ENCODE assay signal across 1 cellular context in the genomic region with DNA sequence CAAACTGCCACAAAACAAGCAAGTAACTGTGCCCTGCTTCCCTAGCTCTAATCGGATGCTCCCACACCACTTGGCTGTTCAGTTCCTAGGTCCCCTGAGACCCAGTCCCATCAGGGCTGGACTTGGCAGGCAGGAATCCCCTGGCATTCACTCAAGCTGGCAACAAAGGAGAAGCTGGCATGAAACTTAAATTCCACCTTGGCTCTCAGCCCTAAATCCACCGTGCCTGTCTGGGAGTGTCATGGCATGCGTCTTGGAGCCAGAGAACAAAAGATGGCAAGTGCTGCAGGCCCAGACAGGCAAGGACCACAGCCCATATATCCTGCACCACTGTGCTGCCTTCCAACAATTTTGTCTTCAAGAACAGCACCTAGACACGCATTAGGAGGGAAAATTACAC.
TF ChIP-seq lines count a peak whose summit lies in the region.

No MANE protein-coding gene starts in this region.

TF ChIP-seq in GM12878, 131 proteins besides CTCF, POLR2A, EP300 and RAD21:
- no peak for TF ChIP-seq ZNF207 (IDR thresholded peaks at IDR 0.05; ENCODE audit: borderline replicate concordance)
- TF ChIP-seq CHD1 (IDR thresholded peaks at IDR 0.05; ENCODE audit: low read depth, low read length): no peak
- TF ChIP-seq RFX5 (IDR thresholded peaks at IDR 0.05; ENCODE audit: low read depth, low read length): no peak
